ENCODE assay signal across 23 cellular contexts in the genomic region with DNA sequence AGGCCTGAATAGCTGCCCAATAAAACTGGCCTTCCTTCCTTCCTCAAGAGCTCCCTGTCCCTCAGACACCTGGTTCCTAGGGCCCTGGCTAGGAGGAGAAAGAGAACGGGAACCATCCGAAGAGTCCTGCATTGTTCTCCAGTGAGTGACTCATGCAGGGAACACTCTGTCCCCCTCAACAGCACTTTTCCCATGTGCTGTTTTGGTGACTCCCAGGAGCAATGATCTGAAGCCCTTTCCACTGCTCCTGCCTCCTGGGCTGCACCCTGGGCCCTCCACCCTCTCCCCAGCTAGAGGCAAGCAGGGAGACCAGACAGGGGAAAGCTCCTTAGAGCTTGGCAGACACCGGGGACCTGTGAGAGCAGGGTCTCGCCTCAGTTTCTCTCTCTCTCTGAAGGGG. TPM values are rescaled to one million over a fixed set of nuclear protein-coding genes. Genes with fewer than 3 reads are reported as not detected.
A peak's percentile ranks its signal among the peaks of the same experiment; 100 is the strongest.
DNase-seq lines count a peak whose midpoint lies in the region; ATAC-seq and TF ChIP-seq lines count a peak whose summit lies in the region.
"Had no signal": no experiment of that assay in that cellular context is flagged by ENCODE, and none has a peak within 500 bp of the region (broad histone marks: within the 10 kb centered on the region; RNA-seq: fewer than 3 reads in every experiment).

No MANE protein-coding gene starts in this region.

- no peak overlapping the region for H3K4me3 ChIP-seq in heart right ventricle
- no peak overlapping the region for H3K4me3 ChIP-seq in lower leg skin (ENCODE audit: low read depth, poor library complexity, severe bottlenecking)
- H3K4me3 ChIP-seq: right lobe of liver, SJCRH30, transverse colon had no signal

- TF ChIP-seq POLR2A in lower leg skin (IDR thresholded peaks at IDR 0.05), result no peak

- DNase-seq in heart right ventricle, result no peak
- no peak for DNase-seq in Right ventricle myocardium inferior (ENCODE audit: missing footprints)
- DNase-seq in dermis blood vessel endothelial cell, result peak; percentile 76
- peak; percentile 8 for DNase-seq in kidney tubule cell (ENCODE audit: low spot score)
- DNase-seq in DMS79 treated with DMSO at 0.1 percent for 48 hours (lab: John Stamatoyannopoulos, UW), result no peak
- no peak for DNase-seq in lower leg skin (ENCODE audit: low spot score in 2 of 2)
- no peak for DNase-seq in SK-N-DZ (ENCODE audit: low spot score)
- no peak for DNase-seq in NOMO-1 (lab: John Stamatoyannopoulos, UW; ENCODE audit: unreplicated experiment in 2 of 2)
- DNase-seq: activated naive CD8-positive, alpha-beta T cell treated with anti-CD3 and anti-CD28 coated beads for 36 hours; caudate nucleus; CD8-positive, alpha-beta T cell; DND-41; effector CD4-positive, alpha-beta T cell; hypothalamus; NCI-H510A treated with DMSO at 0.1 percent for 48 hours; SJCRH30; stimulated activated naive CD4-positive, alpha-beta T cell treated with Interleukin-2 at 50 U/mL for 16 hours; transverse colon had no signal

- WGBS in heart right ventricle, 2 donors, result 58 to 60% methylated on average over 4 of the region's 4 CpGs
- 60 to 71% methylated on average over 4 of the region's 4 CpGs for WGBS in lower leg skin, 2 donors

- peak in 2 of 8 donors; percentile 0 to 1 for ATAC-seq in heart right ventricle
- ATAC-seq in Right ventricle myocardium inferior, result no peak
- ATAC-seq: CD8-positive, alpha-beta T cell; HepG2; right lobe of liver had no signal

- intact Hi-C loops in heart right ventricle (cut with DNase I), result loop anchor here in 2 of 10 donors (2.0 to 10.0 kb wide), 2 partner anchors 46 to 50 kb away; no protein-coding TSS in a partner anchor
- intact Hi-C loops in Right ventricle myocardium inferior (cut with DNase I), result no loop called here
- intact Hi-C loops in lower leg skin (cut with DNase I; ENCODE audit: low total_unique reads), result no loop called here

- no peaks in the 10 kb centered on the region for H3K9me3 ChIP-seq in heart right ventricle
- H3K9me3 ChIP-seq: right lobe of liver, SJCRH30, transverse colon had no signal

- no peak for TF ChIP-seq CTCF in heart right ventricle (IDR thresholded peaks at IDR 0.05)
- TF ChIP-seq CTCF in lower leg skin (IDR thresholded peaks at IDR 0.05), result no peak

- H3K36me3 ChIP-seq in heart right ventricle, result peaks cover 0 to 50% (median 13%) of the 10 kb centered on the region in 9 donors
- H3K36me3 ChIP-seq: right lobe of liver, transverse colon had no signal

- no peaks in the 10 kb centered on the region for H3K27me3 ChIP-seq in heart right ventricle
- H3K27me3 ChIP-seq: right lobe of liver, SJCRH30 had no signal

- peak overlapping the region in 7 of 10 donors; percentile 2 to 50 (median 35) for H3K27ac ChIP-seq in heart right ventricle
- H3K27ac ChIP-seq: right lobe of liver, SJCRH30, transverse colon had no signal

- peaks cover 0 to 31% (median 0%) of the 10 kb centered on the region in 9 donors for H3K4me1 ChIP-seq in heart right ventricle
- H3K4me1 ChIP-seq: right lobe of liver, SJCRH30, transverse colon had no signal

RNA-seq across cellular contexts. Expression of gene TNNT2, which starts 18.9 kb away (rescaled TPM):
- over 10,000 TPM in 1 of 10 donors, 1,000 to 10,000 TPM in 9; 5,905 to 10,183 (median 7,503) TPM for total RNA-seq in heart right ventricle
- over 10,000 TPM; 10,337 to 31,279 TPM for polyA plus RNA-seq in heart right ventricle
- 9,445 TPM for total RNA-seq in Right ventricle myocardium inferior
- not detected in 2 replicates for total RNA-seq in dermis blood vessel endothelial cell
- 10 to 100 TPM in 3 of 4 donors, 1 to 10 TPM in 1; 6.6 to 28.3 (median 20.5) TPM for total RNA-seq in lower leg skin
- 1.2 and 4.1 TPM in 2 replicates for polyA plus RNA-seq in SK-N-DZ (2014; cell fraction: cytosol; rRNA removed)
- polyA plus RNA-seq in SK-N-DZ (2014; cell fraction: nucleus; rRNA removed), result 4.4 and 4.5 TPM in 2 replicates
- total RNA-seq: activated CD8-positive, alpha-beta memory T cell treated with anti-CD3 and anti-CD28 coated beads for 36 hours; activated naive CD8-positive, alpha-beta T cell treated with anti-CD3 and anti-CD28 coated beads for 36 hours; activated T-helper 1 cell treated with anti-CD3 and anti-CD28 coated beads, Interleukin-12 subunit alpha, Interleukin-12 subunit beta, Interleukin-2, Interleukin-4 antibody, amounts not matched to agents 30 ng/mL and 10 ng/mL and 1 ng/mL, durations not matched to agents 14 hours and 24 hours and 36 hours; CD8-positive, alpha-beta T cell; T-helper 2 cell treated with Interferon-gamma antibody and Interleukin-4, amounts not matched to agents 100 ng/mL and 5 ng/mL, for 36 hours had no signal

RNA-seq across cellular contexts. Expression of gene LAD1, which starts 40.5 kb away (rescaled TPM):
- 10 to 100 TPM in 1 of 10 donors, 1 to 10 TPM in 8, under 1 TPM in 1; 0.85 to 12.9 (median 2.9) TPM for total RNA-seq in heart right ventricle
- 10 to 100 TPM in 1 of 2 donors, 1 to 10 TPM in 1; 2.6 to 42.2 TPM for polyA plus RNA-seq in heart right ventricle
- 2.4 TPM for total RNA-seq in Right ventricle myocardium inferior
- 0.09 and 0.68 TPM in 2 replicates for total RNA-seq in dermis blood vessel endothelial cell
- total RNA-seq in lower leg skin, result 100 to 1,000 TPM; 271 to 336 (median 291) TPM
- polyA plus RNA-seq in SK-N-DZ (2014; cell fraction: cytosol; rRNA removed), result 0.16 TPM in 1 of 2 replicates, not detected in the other
- polyA plus RNA-seq in SK-N-DZ (2014; cell fraction: nucleus; rRNA removed), result not detected in 2 replicates
- total RNA-seq: activated CD8-positive, alpha-beta memory T cell treated with anti-CD3 and anti-CD28 coated beads for 36 hours; activated naive CD8-positive, alpha-beta T cell treated with anti-CD3 and anti-CD28 coated beads for 36 hours; activated T-helper 1 cell treated with anti-CD3 and anti-CD28 coated beads, Interleukin-12 subunit alpha, Interleukin-12 subunit beta, Interleukin-2, Interleukin-4 antibody, amounts not matched to agents 30 ng/mL and 10 ng/mL and 1 ng/mL, durations not matched to agents 14 hours and 24 hours and 36 hours; CD8-positive, alpha-beta T cell; T-helper 2 cell treated with Interferon-gamma antibody and Interleukin-4, amounts not matched to agents 100 ng/mL and 5 ng/mL, for 36 hours had no signal

Comparison
In these comparisons a context has a peak if more than half of its experiments do, and no peak if none do; other contexts are left out.
1. DNase-seq: peak in dermis blood vessel endothelial cell (single experiment) and kidney tubule cell (single experiment); none in heart right ventricle (0 of 2), Right ventricle myocardium inferior (single experiment), DMS79 treated with DMSO at 0.1 percent for 48 hours (single experiment), lower leg skin (0 of 2), SK-N-DZ (single experiment) and NOMO-1 (0 of 2).
2. RNA of gene TNNT2, which starts 18.9 kb away (total RNA-seq): 9,445 TPM in Right ventricle myocardium inferior (single experiment) and 5,905 to 10,183 TPM in heart right ventricle; 6.6 to 28.3 TPM in lower leg skin and not detected in dermis blood vessel endothelial cell; every median in the first group is over 100 times any median in the second.
3. RNA of gene LAD1, which starts 40.5 kb away (total RNA-seq): 271 to 336 TPM in lower leg skin; 0.85 to 12.9 TPM in heart right ventricle, 2.4 TPM in Right ventricle myocardium inferior (single experiment) and 0.09 to 0.68 TPM in dermis blood vessel endothelial cell; every median in the first group is over 10 times any median in the second.